ENCODE assay signal across 1 cellular context in the genomic region with DNA sequence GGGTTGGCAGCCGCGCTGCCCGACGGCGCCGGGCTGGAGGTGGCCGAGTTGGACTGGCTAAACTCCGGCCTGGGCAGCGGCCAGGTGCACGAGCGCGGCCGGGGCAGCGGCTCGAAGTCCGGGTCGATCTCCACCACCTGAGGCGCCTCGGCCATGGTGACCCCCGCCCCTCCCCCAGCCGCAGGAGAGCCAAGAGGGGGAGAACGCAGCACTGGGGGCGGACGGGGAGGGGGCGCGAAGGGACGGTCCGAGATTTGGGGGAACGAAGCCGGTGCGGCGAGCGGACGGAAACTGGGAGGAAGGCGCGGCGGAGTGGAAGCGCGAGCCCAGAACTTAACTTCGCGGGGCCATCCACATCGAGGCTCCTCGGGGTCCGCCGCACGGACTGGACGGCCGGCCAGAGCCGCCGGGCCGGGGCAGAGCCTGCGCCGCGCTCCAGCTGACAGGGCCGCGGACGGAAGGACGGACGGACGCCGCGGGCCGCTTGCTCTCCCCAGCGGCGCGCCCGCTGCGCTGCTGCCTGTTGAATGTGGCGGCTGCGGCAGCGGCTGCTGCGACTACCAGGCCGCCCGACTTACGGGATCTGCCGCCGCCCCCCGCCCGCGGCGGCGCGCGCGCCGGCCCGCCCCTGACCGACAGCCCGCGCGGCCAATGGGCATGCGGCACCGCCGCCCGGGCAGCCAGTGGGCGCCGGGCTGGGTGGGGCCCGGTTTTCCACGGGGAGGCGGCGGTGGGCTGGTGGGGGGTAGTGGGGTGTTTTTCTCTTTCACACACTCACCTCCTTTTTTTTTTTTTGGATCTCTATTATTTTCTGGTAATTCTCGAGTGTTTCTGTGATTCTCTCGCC.
TF ChIP-seq lines count a peak whose summit lies in the region.

A gene (minus strand): TSS at position 584 of the 847 bp plus-strand sequence. CDS start 429 bp downstream, at position 155.

TF ChIP-seq in HepG2, 621 proteins besides CTCF, POLR2A, EP300 and RAD21 (continued from another document):
- TF ChIP-seq, protein P1, sequence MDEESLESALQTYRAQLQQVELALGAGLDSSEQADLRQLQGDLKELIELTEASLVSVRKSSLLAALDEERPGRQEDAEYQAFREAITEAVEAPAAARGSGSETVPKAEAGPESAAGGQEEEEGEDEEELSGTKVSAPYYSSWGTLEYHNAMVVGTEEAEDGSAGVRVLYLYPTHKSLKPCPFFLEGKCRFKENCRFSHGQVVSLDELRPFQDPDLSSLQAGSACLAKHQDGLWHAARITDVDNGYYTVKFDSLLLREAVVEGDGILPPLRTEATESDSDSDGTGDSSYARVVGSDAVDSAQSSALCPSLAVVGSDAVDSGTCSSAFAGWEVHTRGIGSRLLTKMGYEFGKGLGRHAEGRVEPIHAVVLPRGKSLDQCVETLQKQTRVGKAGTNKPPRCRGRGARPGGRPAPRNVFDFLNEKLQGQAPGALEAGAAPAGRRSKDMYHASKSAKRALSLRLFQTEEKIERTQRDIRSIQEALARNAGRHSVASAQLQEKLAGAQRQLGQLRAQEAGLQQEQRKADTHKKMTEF (CRISPR knock-in tag; IDR thresholded peaks at IDR 0.05) = no peak; the same call in 1 of the 2 replicates
- TF ChIP-seq, protein P2, sequence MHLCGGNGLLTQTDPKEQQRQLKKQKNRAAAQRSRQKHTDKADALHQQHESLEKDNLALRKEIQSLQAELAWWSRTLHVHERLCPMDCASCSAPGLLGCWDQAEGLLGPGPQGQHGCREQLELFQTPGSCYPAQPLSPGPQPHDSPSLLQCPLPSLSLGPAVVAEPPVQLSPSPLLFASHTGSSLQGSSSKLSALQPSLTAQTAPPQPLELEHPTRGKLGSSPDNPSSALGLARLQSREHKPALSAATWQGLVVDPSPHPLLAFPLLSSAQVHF (CRISPR knock-in tag; IDR thresholded peaks at IDR 0.05) = no peak
- TF ChIP-seq KDM4B (CRISPR knock-in tag; IDR thresholded peaks at IDR 0.05) (no peak), ZC3H13 (CRISPR knock-in tag; IDR thresholded peaks at IDR 0.05) (no peak; the same call in 1 of the 2 replicates), MLLT10 (CRISPR knock-in tag; IDR thresholded peaks at IDR 0.05) (no peak), NRL (CRISPR knock-in tag; IDR thresholded peaks at IDR 0.05; ENCODE audit: borderline replicate concordance) (no peak)
- TF ChIP-seq, protein P3, sequence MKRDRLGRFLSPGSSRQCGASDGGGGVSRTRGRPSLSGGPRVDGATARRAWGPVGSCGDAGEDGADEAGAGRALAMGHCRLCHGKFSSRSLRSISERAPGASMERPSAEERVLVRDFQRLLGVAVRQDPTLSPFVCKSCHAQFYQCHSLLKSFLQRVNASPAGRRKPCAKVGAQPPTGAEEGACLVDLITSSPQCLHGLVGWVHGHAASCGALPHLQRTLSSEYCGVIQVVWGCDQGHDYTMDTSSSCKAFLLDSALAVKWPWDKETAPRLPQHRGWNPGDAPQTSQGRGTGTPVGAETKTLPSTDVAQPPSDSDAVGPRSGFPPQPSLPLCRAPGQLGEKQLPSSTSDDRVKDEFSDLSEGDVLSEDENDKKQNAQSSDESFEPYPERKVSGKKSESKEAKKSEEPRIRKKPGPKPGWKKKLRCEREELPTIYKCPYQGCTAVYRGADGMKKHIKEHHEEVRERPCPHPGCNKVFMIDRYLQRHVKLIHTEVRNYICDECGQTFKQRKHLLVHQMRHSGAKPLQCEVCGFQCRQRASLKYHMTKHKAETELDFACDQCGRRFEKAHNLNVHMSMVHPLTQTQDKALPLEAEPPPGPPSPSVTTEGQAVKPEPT (CRISPR knock-in tag; IDR thresholded peaks at IDR 0.05; ENCODE audit: low read depth) = no peak
